In the genomic region with DNA sequence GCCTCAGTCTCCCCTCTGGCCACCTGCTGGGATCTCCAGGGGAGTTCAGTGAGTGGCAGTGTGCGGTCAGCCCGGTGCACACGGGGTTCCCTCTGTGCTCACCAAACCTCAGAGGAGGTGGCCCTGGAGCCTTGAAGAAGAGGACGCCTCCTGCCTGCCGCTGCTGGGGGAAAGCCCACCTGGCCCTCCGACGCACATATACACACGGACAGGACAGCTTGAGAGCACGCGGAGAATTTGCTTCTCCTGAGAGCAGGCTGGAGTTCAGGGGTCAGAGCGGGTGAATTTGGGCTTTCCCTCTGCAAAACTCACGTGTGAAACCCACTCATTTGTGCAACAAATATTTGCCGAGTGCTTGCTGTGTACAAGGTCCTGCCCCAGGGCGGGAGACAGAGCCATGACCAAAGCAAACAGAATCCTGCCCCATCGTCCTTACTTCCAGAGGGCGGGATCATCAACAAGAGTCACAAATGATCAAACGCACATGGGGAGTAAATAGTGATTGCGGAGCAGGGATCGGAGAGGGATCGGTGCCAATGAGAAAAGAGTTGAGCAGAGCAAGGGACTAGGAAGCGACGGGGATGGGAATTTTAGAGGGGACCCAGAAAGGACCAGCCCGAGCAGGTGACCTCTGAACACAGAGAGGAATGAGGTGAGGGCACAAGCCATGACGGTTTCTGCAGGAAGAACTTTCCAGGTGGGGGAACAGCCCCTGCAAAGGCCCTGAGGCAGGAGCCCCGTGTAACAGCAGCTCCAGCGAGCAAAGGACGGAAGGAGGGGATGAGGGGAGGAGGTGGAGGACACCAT, we compare ENCODE assay signal across 1 cellular context.
TF ChIP-seq lines count a peak whose summit lies in the region.

No MANE protein-coding gene starts in this region.

TF ChIP-seq in HepG2, 621 proteins besides CTCF, POLR2A, EP300 and RAD21 (continued from another document and continues in another):
- TF ChIP-seq, protein P1, sequence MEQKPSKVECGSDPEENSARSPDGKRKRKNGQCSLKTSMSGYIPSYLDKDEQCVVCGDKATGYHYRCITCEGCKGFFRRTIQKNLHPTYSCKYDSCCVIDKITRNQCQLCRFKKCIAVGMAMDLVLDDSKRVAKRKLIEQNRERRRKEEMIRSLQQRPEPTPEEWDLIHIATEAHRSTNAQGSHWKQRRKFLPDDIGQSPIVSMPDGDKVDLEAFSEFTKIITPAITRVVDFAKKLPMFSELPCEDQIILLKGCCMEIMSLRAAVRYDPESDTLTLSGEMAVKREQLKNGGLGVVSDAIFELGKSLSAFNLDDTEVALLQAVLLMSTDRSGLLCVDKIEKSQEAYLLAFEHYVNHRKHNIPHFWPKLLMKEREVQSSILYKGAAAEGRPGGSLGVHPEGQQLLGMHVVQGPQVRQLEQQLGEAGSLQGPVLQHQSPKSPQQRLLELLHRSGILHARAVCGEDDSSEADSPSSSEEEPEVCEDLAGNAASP (CRISPR knock-in tag; IDR thresholded peaks at IDR 0.05; ENCODE audit: borderline replicate concordance) = peak; percentile 96
- TF ChIP-seq SALL1 (CRISPR knock-in tag; IDR thresholded peaks at IDR 0.05) (peak; percentile 98), ZNF547 (CRISPR knock-in tag; IDR thresholded peaks at IDR 0.05) (peak; percentile 80), SIX4 (CRISPR knock-in tag; IDR thresholded peaks at IDR 0.05) (no peak), ZMYM4 (CRISPR knock-in tag; IDR thresholded peaks at IDR 0.05) (peak; percentile 85), PHF21A (CRISPR knock-in tag; IDR thresholded peaks at IDR 0.05) (peak; percentile 97), ZNF558 (CRISPR knock-in tag; IDR thresholded peaks at IDR 0.05; ENCODE audit: borderline replicate concordance) (no peak; the same call in 1 of the 2 replicates), ZC3H4 (CRISPR knock-in tag; IDR thresholded peaks at IDR 0.05; ENCODE audit: borderline replicate concordance) (peak; percentile 91; the same call in 1 of the 2 replicates), RAD51 (IDR thresholded peaks at IDR 0.05; ENCODE audit: borderline replicate concordance) (no peak), DR1 (CRISPR knock-in tag; IDR thresholded peaks at IDR 0.05) (no peak), NONO (IDR thresholded peaks at IDR 0.05) (no peak), NONO (CRISPR knock-in tag; conservative IDR thresholded peaks at IDR 0.05) (peak; percentile 64; the same call in 1 of the 2 replicates), ZSCAN20 (CRISPR knock-in tag; IDR thresholded peaks at IDR 0.05; ENCODE audit: borderline replicate concordance) (no peak), ISL2 (CRISPR knock-in tag; IDR thresholded peaks at IDR 0.05) (peak; percentile 84), SALL2 (CRISPR knock-in tag; IDR thresholded peaks at IDR 0.05) (peak; percentile 85), FOXC1 (CRISPR knock-in tag; IDR thresholded peaks at IDR 0.05; ENCODE audit: borderline replicate concordance) (peak; percentile 75; the same call in 1 of the 2 replicates), SSRP1 (CRISPR knock-in tag; IDR thresholded peaks at IDR 0.05) (no peak), FOXP1 (IDR thresholded peaks at IDR 0.05) (peak; percentile 72; the same call in 1 of the 2 replicates), FOXP1 (CRISPR knock-in tag; IDR thresholded peaks at IDR 0.05) (peak; percentile 93), PHF5A (CRISPR knock-in tag; IDR thresholded peaks at IDR 0.05; ENCODE audit: low read depth, unreplicated experiment) (no peak), MED8 (CRISPR knock-in tag; IDR thresholded peaks at IDR 0.05; ENCODE audit: insufficient replicate concordance) (peak; percentile 85), REPIN1 (CRISPR knock-in tag; IDR thresholded peaks at IDR 0.05; ENCODE audit: borderline replicate concordance, low read depth) (peak; percentile 87), SYNCRIP (IDR thresholded peaks at IDR 0.05; ENCODE audit: insufficient read depth, low read depth, low read length) (no peak), ZNF331 (CRISPR knock-in tag; IDR thresholded peaks at IDR 0.05) (peak; percentile 18; the same call in 1 of the 2 replicates), SP1 (IDR thresholded peaks at IDR 0.05) (no peak), SP1 (CRISPR knock-in tag; IDR thresholded peaks at IDR 0.05) (no peak; the same call in 1 of the 2 replicates), ZNF33A (CRISPR knock-in tag; IDR thresholded peaks at IDR 0.05; ENCODE audit: borderline replicate concordance) (no peak), ZNF746 (CRISPR knock-in tag; IDR thresholded peaks at IDR 0.05) (peak; percentile 92), ZNF138 (CRISPR knock-in tag; IDR thresholded peaks at IDR 0.05; ENCODE audit: low read depth) (no peak), ZNF781 (CRISPR knock-in tag; IDR thresholded peaks at IDR 0.05; ENCODE audit: borderline replicate concordance, not compliant biosample characterization) (no peak)
- TF ChIP-seq, protein P2, sequence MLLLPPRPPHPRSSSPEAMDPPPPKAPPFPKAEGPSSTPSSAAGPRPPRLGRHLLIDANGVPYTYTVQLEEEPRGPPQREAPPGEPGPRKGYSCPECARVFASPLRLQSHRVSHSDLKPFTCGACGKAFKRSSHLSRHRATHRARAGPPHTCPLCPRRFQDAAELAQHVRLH (CRISPR knock-in tag; IDR thresholded peaks at IDR 0.05; ENCODE audit: borderline replicate concordance, low read depth) = 0 out of 2 replicates have a peak, but pooled peaks have one; percentile 60
- TF ChIP-seq, protein P3, sequence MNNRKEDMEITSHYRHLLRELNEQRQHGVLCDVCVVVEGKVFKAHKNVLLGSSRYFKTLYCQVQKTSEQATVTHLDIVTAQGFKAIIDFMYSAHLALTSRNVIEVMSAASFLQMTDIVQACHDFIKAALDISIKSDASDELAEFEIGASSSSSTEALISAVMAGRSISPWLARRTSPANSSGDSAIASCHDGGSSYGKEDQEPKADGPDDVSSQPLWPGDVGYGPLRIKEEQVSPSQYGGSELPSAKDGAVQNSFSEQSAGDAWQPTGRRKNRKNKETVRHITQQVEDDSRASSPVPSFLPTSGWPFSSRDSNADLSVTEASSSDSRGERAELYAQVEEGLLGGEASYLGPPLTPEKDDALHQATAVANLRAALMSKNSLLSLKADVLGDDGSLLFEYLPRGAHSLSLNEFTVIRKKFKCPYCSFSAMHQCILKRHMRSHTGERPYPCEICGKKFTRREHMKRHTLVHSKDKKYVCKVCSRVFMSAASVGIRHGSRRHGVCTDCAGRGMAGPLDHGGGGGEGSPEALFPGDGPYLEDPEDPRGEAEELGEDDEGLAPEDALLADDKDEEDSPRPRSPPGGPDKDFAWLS (CRISPR knock-in tag; IDR thresholded peaks at IDR 0.05; ENCODE audit: borderline replicate concordance) = 0 out of 2 replicates have a peak, but pooled peaks have one; percentile 82
- TF ChIP-seq, protein P4, sequence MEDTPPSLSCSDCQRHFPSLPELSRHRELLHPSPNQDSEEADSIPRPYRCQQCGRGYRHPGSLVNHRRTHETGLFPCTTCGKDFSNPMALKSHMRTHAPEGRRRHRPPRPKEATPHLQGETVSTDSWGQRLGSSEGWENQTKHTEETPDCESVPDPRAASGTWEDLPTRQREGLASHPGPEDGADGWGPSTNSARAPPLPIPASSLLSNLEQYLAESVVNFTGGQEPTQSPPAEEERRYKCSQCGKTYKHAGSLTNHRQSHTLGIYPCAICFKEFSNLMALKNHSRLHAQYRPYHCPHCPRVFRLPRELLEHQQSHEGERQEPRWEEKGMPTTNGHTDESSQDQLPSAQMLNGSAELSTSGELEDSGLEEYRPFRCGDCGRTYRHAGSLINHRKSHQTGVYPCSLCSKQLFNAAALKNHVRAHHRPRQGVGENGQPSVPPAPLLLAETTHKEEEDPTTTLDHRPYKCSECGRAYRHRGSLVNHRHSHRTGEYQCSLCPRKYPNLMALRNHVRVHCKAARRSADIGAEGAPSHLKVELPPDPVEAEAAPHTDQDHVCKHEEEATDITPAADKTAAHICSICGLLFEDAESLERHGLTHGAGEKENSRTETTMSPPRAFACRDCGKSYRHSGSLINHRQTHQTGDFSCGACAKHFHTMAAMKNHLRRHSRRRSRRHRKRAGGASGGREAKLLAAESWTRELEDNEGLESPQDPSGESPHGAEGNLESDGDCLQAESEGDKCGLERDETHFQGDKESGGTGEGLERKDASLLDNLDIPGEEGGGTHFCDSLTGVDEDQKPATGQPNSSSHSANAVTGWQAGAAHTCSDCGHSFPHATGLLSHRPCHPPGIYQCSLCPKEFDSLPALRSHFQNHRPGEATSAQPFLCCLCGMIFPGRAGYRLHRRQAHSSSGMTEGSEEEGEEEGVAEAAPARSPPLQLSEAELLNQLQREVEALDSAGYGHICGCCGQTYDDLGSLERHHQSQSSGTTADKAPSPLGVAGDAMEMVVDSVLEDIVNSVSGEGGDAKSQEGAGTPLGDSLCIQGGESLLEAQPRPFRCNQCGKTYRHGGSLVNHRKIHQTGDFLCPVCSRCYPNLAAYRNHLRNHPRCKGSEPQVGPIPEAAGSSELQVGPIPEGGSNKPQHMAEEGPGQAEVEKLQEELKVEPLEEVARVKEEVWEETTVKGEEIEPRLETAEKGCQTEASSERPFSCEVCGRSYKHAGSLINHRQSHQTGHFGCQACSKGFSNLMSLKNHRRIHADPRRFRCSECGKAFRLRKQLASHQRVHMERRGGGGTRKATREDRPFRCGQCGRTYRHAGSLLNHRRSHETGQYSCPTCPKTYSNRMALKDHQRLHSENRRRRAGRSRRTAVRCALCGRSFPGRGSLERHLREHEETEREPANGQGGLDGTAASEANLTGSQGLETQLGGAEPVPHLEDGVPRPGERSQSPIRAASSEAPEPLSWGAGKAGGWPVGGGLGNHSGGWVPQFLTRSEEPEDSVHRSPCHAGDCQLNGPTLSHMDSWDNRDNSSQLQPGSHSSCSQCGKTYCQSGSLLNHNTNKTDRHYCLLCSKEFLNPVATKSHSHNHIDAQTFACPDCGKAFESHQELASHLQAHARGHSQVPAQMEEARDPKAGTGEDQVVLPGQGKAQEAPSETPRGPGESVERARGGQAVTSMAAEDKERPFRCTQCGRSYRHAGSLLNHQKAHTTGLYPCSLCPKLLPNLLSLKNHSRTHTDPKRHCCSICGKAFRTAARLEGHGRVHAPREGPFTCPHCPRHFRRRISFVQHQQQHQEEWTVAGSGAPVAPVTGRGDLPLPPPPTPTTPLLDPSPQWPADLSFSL (CRISPR knock-in tag; IDR thresholded peaks at IDR 0.05) = no peak
- TF ChIP-seq, protein P5, sequence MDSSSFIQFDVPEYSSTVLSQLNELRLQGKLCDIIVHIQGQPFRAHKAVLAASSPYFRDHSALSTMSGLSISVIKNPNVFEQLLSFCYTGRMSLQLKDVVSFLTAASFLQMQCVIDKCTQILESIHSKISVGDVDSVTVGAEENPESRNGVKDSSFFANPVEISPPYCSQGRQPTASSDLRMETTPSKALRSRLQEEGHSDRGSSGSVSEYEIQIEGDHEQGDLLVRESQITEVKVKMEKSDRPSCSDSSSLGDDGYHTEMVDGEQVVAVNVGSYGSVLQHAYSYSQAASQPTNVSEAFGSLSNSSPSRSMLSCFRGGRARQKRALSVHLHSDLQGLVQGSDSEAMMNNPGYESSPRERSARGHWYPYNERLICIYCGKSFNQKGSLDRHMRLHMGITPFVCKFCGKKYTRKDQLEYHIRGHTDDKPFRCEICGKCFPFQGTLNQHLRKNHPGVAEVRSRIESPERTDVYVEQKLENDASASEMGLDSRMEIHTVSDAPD (CRISPR knock-in tag; IDR thresholded peaks at IDR 0.05) = no peak; the same call in 1 of the 2 replicates
- TF ChIP-seq, protein P6, sequence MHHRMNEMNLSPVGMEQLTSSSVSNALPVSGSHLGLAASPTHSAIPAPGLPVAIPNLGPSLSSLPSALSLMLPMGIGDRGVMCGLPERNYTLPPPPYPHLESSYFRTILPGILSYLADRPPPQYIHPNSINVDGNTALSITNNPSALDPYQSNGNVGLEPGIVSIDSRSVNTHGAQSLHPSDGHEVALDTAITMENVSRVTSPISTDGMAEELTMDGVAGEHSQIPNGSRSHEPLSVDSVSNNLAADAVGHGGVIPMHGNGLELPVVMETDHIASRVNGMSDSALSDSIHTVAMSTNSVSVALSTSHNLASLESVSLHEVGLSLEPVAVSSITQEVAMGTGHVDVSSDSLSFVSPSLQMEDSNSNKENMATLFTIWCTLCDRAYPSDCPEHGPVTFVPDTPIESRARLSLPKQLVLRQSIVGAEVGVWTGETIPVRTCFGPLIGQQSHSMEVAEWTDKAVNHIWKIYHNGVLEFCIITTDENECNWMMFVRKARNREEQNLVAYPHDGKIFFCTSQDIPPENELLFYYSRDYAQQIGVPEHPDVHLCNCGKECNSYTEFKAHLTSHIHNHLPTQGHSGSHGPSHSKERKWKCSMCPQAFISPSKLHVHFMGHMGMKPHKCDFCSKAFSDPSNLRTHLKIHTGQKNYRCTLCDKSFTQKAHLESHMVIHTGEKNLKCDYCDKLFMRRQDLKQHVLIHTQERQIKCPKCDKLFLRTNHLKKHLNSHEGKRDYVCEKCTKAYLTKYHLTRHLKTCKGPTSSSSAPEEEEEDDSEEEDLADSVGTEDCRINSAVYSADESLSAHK (CRISPR knock-in tag; IDR thresholded peaks at IDR 0.05; ENCODE audit: borderline replicate concordance) = no peak
- TF ChIP-seq, protein P7, sequence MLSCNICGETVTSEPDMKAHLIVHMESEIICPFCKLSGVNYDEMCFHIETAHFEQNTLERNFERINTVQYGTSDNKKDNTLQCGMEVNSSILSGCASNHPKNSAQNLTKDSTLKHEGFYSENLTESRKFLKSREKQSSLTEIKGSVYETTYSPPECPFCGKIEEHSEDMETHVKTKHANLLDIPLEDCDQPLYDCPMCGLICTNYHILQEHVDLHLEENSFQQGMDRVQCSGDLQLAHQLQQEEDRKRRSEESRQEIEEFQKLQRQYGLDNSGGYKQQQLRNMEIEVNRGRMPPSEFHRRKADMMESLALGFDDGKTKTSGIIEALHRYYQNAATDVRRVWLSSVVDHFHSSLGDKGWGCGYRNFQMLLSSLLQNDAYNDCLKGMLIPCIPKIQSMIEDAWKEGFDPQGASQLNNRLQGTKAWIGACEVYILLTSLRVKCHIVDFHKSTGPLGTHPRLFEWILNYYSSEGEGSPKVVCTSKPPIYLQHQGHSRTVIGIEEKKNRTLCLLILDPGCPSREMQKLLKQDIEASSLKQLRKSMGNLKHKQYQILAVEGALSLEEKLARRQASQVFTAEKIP (CRISPR knock-in tag; IDR thresholded peaks at IDR 0.05; ENCODE audit: borderline replicate concordance) = no peak
